In genomic region chr15:40569139-40569953, GRCh38 we compare ENCODE assay signal across 8 cellular contexts. TPM values are rescaled to one million over a fixed set of nuclear protein-coding genes. Genes with fewer than 3 reads are reported as not detected.
DNase-seq lines count a peak whose midpoint lies in the region; ATAC-seq and FAIRE-seq lines count a peak whose summit lies in the region.

TSS of gene RPUSD2 (plus strand) at chr15:40569299. CDS start at chr15:40569338, 39 bp downstream.

- peak; percentile 78 for FAIRE-seq in A204.1 (lab: Jason Lieb, UNC)

- ATAC-seq in GM18867 (IDR thresholded peaks at IDR 0.05; ENCODE audit: unreplicated experiment): peak; percentile 56
- peak; percentile 48 for ATAC-seq in HG03280 (IDR thresholded peaks at IDR 0.05; ENCODE audit: unreplicated experiment)

- DNase-seq in NCI-H524 (lab: John Stamatoyannopoulos, UW) (peak; percentile 88 to 91), cerebellum (ENCODE audit: low spot score) (peak; percentile 96), kidney glomerular epithelial cell (lab: John Stamatoyannopoulos, UW) (peak; percentile 87)
- peak; percentile 86 for DNase-seq in activated CD4-positive, alpha-beta T cell treated with anti-CD3 and anti-CD28 coated beads for 1 hour
- peak; percentile 97 for DNase-seq in stimulated activated CD4-positive, alpha-beta T cell treated with anti-CD3 and anti-CD28 coated beads, Interleukin-15, amount 100 ng/mL, for 24 hours

RNA-seq across cellular contexts. Expression of gene RPUSD2, which starts in this region (rescaled TPM):
- 8.1 TPM for total RNA-seq in cerebellum

Comparison
In these comparisons a context has a peak if more than half of its experiments do, and no peak if none do; other contexts are left out.
1. Peak in every context shown above with its lines: DNase-seq and ATAC-seq.